In genomic region chr17:40338058-40338457, GRCh38 we compare ENCODE assay signal across 12 cellular contexts. TPM values are rescaled to one million over a fixed set of nuclear protein-coding genes. Genes with fewer than 3 reads are reported as not detected.
A peak's percentile ranks its signal among the peaks of the same experiment; 100 is the strongest.
DNase-seq lines count a peak whose midpoint lies in the region; ATAC-seq and TF ChIP-seq lines count a peak whose summit lies in the region.
"Had no signal": no experiment of that assay in that cellular context is flagged by ENCODE, and none has a peak within 500 bp of the region (broad histone marks: within the 10 kb centered on the region; RNA-seq: fewer than 3 reads in every experiment).

No MANE protein-coding gene starts in this region.

- peak overlapping the region in 4 of 5 experiments; percentile 35 to 87 (median 63) for H3K27ac Mint-ChIP-seq in brain
- peak overlapping the region; percentile 48 for H3K27ac Mint-ChIP-seq in stimulated activated memory B cell treated with anti-CD40 and anti-IgM and Interleukin-4, amounts not matched to agents 10 μg/mL and 1 μg/mL and 100 μg/mL, for 72 hours

- H3K4me1 Mint-ChIP-seq in brain: peaks cover 58% of the 10 kb centered on the region
- peaks cover 69% of the 10 kb centered on the region for H3K4me1 Mint-ChIP-seq in stimulated activated memory B cell treated with anti-CD40 and anti-IgM and Interleukin-4, amounts not matched to agents 10 μg/mL and 1 μg/mL and 100 μg/mL, for 72 hours

- WGBS in aorta, 2 donors: 89 to 97% methylated on average over 5 of the region's 5 CpGs

- DNase-seq in NOMO-1 treated with DMSO at 0.1 percent for 48 hours (lab: John Stamatoyannopoulos, UW; ENCODE audit: unreplicated experiment): peak; percentile 53
- DNase-seq in NOMO-1 treated with dmso at 0.1 percent for 144 hours (lab: John Stamatoyannopoulos, UW; ENCODE audit: unreplicated experiment): no peak
- DNase-seq in OCI-M1 (lab: John Stamatoyannopoulos, UW): peak; percentile 64
- DNase-seq in aorta: no peak
- DNase-seq: kidney glomerular epithelial cell, NCI-H69 had no signal

- H3K4me1 ChIP-seq in aorta (ENCODE audit: control insufficient read depth in 1 of 2, insufficient read depth in 2 of 2, low read length in 2 of 2): no peaks in the 10 kb centered on the region

- H3K36me3 Mint-ChIP-seq in brain: peaks cover 9% of the 10 kb centered on the region
- H3K36me3 Mint-ChIP-seq in stimulated activated memory B cell treated with anti-CD40 and anti-IgM and Interleukin-4, amounts not matched to agents 10 μg/mL and 1 μg/mL and 100 μg/mL, for 72 hours: peaks cover 36% of the 10 kb centered on the region

- TF ChIP-seq CTCF in brain (conservative IDR thresholded peaks at IDR 0.05): no peak

- H3K36me3 ChIP-seq in aorta (ENCODE audit: control insufficient read depth in 1 of 2, insufficient read depth in 2 of 2, low read length in 1 of 2): no peaks in the 10 kb centered on the region

- H3K27me3 ChIP-seq in aorta (ENCODE audit: control insufficient read depth in 1 of 2, insufficient read depth in 2 of 2, low read length in 1 of 2): no peaks in the 10 kb centered on the region

- H3K9me3 Mint-ChIP-seq in brain: no peaks in the 10 kb centered on the region
- H3K9me3 Mint-ChIP-seq in stimulated activated memory B cell treated with anti-CD40 and anti-IgM and Interleukin-4, amounts not matched to agents 10 μg/mL and 1 μg/mL and 100 μg/mL, for 72 hours: no peaks in the 10 kb centered on the region

- no peak for ATAC-seq in stimulated activated memory B cell treated with anti-CD40 and anti-IgM and Interleukin-4, amounts not matched to agents 10 μg/mL and 1 μg/mL and 100 μg/mL, for 72 hours
- ATAC-seq in GM18517 (IDR thresholded peaks at IDR 0.05; ENCODE audit: unreplicated experiment): no peak
- ATAC-seq in aorta (ENCODE audit: low FRiP score): no peak
- no peak for ATAC-seq in GM18870 (IDR thresholded peaks at IDR 0.05; ENCODE audit: unreplicated experiment)

- no peaks in the 10 kb centered on the region for H3K9me3 ChIP-seq in aorta (ENCODE audit: control insufficient read depth, low read length)

- H3K27ac ChIP-seq in aorta (ENCODE audit: low read depth in 1 of 2, low read length in 2 of 2): no peak overlapping the region
- H3K27ac ChIP-seq: 22Rv1, SK-N-MC had no signal

- no peak overlapping the region for H3K4me3 ChIP-seq in aorta (ENCODE audit: low read length in 2 of 2)
- H3K4me3 ChIP-seq: SK-N-MC had no signal

- peak overlapping the region in 1 of 5 experiments; percentile 37 for H3K4me3 Mint-ChIP-seq in brain
- H3K4me3 Mint-ChIP-seq in stimulated activated memory B cell treated with anti-CD40 and anti-IgM and Interleukin-4, amounts not matched to agents 10 μg/mL and 1 μg/mL and 100 μg/mL, for 72 hours: no peak overlapping the region

- intact Hi-C loops in aorta (cut with DNase I): loop anchor here in 1 of 2 donors (10.0 kb wide), 1 partner anchor 243 kb away; no protein-coding TSS in a partner anchor

- peaks cover 7% of the 10 kb centered on the region for H3K27me3 Mint-ChIP-seq in brain
- H3K27me3 Mint-ChIP-seq in stimulated activated memory B cell treated with anti-CD40 and anti-IgM and Interleukin-4, amounts not matched to agents 10 μg/mL and 1 μg/mL and 100 μg/mL, for 72 hours: no peaks in the 10 kb centered on the region

RNA-seq across cellular contexts. Expression of gene GJD3, which starts 26.5 kb away (rescaled TPM):
- polyA plus RNA-seq in brain (ENCODE audit: insufficient read depth, low read depth, low replicate concordance): not detected
- 1 to 10 TPM; 1.8 to 2.2 TPM for total RNA-seq in aorta
- polyA plus RNA-seq in aorta: not detected

RNA-seq across cellular contexts. Expression of gene RARA, which starts 29.1 kb away (rescaled TPM):
- polyA plus RNA-seq in brain (ENCODE audit: insufficient read depth, low read depth, low replicate concordance) (26.2 TPM), aorta (10 to 100 TPM; 10.6 to 25.6 TPM)
- 10 to 100 TPM; 52.7 to 88.3 TPM for total RNA-seq in aorta

RNA-seq across cellular contexts. Expression of gene CDC6, which starts 50.4 kb away (rescaled TPM):
- 23.2 TPM for polyA plus RNA-seq in brain (ENCODE audit: insufficient read depth, low read depth, low replicate concordance)
- total RNA-seq in aorta: 1 to 10 TPM; 1.7 to 2.5 TPM
- polyA plus RNA-seq in aorta: 1 to 10 TPM in 1 of 2 donors, under 1 TPM in 1; 0.38 to 1.6 TPM

Comparison
In these comparisons a context has a peak if more than half of its experiments do, and no peak if none do; other contexts are left out.
1. DNase-seq: peak in NOMO-1 treated with DMSO at 0.1 percent for 48 hours (single experiment) and OCI-M1 (single experiment); none in NOMO-1 treated with dmso at 0.1 percent for 144 hours (single experiment) and aorta (0 of 2).